ENCODE assay signal across 13 cellular contexts in the genomic region with DNA sequence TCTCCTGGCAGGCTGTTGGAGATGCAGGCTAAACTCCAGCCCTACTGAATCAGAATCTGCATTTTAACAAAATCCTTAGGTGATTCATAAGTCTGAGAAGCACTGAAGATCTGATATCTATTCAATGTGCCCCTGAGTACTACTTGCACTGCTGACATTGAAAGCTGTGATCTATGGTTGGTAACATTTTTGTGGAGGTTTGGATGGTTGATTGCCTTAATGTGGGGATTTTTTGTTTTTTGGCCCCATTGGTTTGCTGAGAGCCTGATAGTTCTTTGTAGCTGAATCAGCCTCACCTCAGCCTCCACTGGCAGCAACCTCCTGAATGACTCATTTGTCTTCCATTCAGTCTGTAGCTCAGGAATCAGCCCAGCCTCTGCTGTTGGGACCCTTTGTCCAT. TPM values are rescaled to one million over a fixed set of nuclear protein-coding genes. Genes with fewer than 3 reads are reported as not detected.
DNase-seq lines count a peak whose midpoint lies in the region; ATAC-seq and TF ChIP-seq lines count a peak whose summit lies in the region.
"Had no signal": no experiment of that assay in that cellular context is flagged by ENCODE, and none has a peak within 500 bp of the region (broad histone marks: within the 10 kb centered on the region; RNA-seq: fewer than 3 reads in every experiment).

No MANE protein-coding gene starts in this region.

- no peaks in the 10 kb centered on the region for H3K79me2 ChIP-seq in osteoblast (ENCODE audit: insufficient read depth, low read length)

- DNase-seq in Daoy (ENCODE audit: low read depth) = peak; percentile 87
- peak; percentile 79 for DNase-seq in M059J (ENCODE audit: low read depth)
- peak in 1 of 2 donors; percentile 64 for DNase-seq in activated naive CD4-positive, alpha-beta T cell treated with anti-CD3 and anti-CD28 coated beads, Interleukin-2, amount 50 U/mL, for 72 hours (ENCODE audit: low spot score in 2 of 2)
- DNase-seq in osteoblast (ENCODE audit: insufficient read length, low spot score, missing footprints) = peak; percentile 64
- no peak for DNase-seq in ecto neural progenitor cell (ENCODE audit: low spot score)
- no peak for DNase-seq in GM20000 (ENCODE audit: low spot score)
- no peak for DNase-seq in Ammon's horn (ENCODE audit: low spot score)
- DNase-seq: Caco-2, left colon, NCI-H524 had no signal

- H3K4me2 ChIP-seq in osteoblast (ENCODE audit: insufficient read depth, low read length) = no peak overlapping the region

- peaks cover 4 to 5% of the 10 kb centered on the region in 2 donors for H3K9me3 Mint-ChIP-seq in activated naive CD4-positive, alpha-beta T cell treated with anti-CD3 and anti-CD28 coated beads, Interleukin-2, amount 50 U/mL, for 72 hours

- H4K20me1 ChIP-seq in osteoblast (ENCODE audit: insufficient read depth, low read length) = no peaks in the 10 kb centered on the region

- H3K36me3 Mint-ChIP-seq in activated naive CD4-positive, alpha-beta T cell treated with anti-CD3 and anti-CD28 coated beads, Interleukin-2, amount 50 U/mL, for 72 hours = peaks cover 10 to 14% of the 10 kb centered on the region in 2 donors

- no peak overlapping the region for H2AFZ ChIP-seq in osteoblast (ENCODE audit: low read length)

- H3K9me3 ChIP-seq in osteoblast (ENCODE audit: low read depth, low read length) = no peaks in the 10 kb centered on the region
- H3K9me3 ChIP-seq: Caco-2, SJSA1, tibial nerve had no signal

- no peak overlapping the region for H3K4me3 ChIP-seq in osteoblast (ENCODE audit: insufficient read depth, low read length)
- H3K4me3 ChIP-seq: SJSA1, tibial nerve had no signal

- H3K4me1 ChIP-seq in osteoblast (ENCODE audit: insufficient read depth, low read length) = peaks cover 6% of the 10 kb centered on the region

- H3K27me3 ChIP-seq in osteoblast (ENCODE audit: insufficient read depth, low read length) = no peaks in the 10 kb centered on the region
- H3K27me3 ChIP-seq: SJSA1, tibial nerve had no signal

- no peak for TF ChIP-seq CTCF in osteoblast (IDR thresholded peaks at IDR 0.05; ENCODE audit: extremely low read depth, low read depth, low read length)
- TF ChIP-seq CTCF in GM20000 (IDR thresholded peaks at IDR 0.05; ENCODE audit: extremely low read depth, missing control alignments) = no peak

- H3K27ac Mint-ChIP-seq in activated naive CD4-positive, alpha-beta T cell treated with anti-CD3 and anti-CD28 coated beads, Interleukin-2, amount 50 U/mL, for 72 hours = peak overlapping the region; percentile 82 to 84

- peak; percentile 84 to 94 for ATAC-seq in activated naive CD4-positive, alpha-beta T cell treated with anti-CD3 and anti-CD28 coated beads, Interleukin-2, amount 50 U/mL, for 72 hours
- no peak for ATAC-seq in HG03342 (IDR thresholded peaks at IDR 0.05; ENCODE audit: unreplicated experiment)
- ATAC-seq: left colon had no signal

- no peak overlapping the region for H3K27ac ChIP-seq in osteoblast (ENCODE audit: low read depth, low read length)
- H3K27ac ChIP-seq: SJSA1, tibial nerve had no signal

- H3K36me3 ChIP-seq in osteoblast (ENCODE audit: insufficient read depth, low read length) = no peaks in the 10 kb centered on the region
- H3K36me3 ChIP-seq: SJSA1, tibial nerve had no signal

RNA-seq across cellular contexts. Expression of a gene that starts 14.7 kb away (rescaled TPM):
- total RNA-seq in Daoy (2014; rRNA removed; shearing (Covaris generic)) = 20.0 and 26.1 TPM in 2 replicates
- total RNA-seq in M059J (2014; rRNA removed; shearing (Covaris generic)) = 5.9 and 7.8 TPM in 2 replicates
- 10 to 100 TPM in 1 of 2 donors, 1 to 10 TPM in 1; 9.3 to 29.6 TPM for total RNA-seq in activated naive CD4-positive, alpha-beta T cell treated with anti-CD3 and anti-CD28 coated beads, Interleukin-2, amount 50 U/mL, for 72 hours
- 2.2 and 2.4 TPM in 2 replicates for total RNA-seq in osteoblast
- total RNA-seq: SJSA1 had no signal

Comparison
In these comparisons a context has a peak if more than half of its experiments do, and no peak if none do; other contexts are left out.
1. DNase-seq: peak in Daoy (single experiment), M059J (single experiment) and osteoblast (single experiment); none in ecto neural progenitor cell (single experiment), GM20000 (single experiment) and Ammon's horn (single experiment).